17 cellular contexts compared by ENCODE assay signal in genomic region chr4:39660045-39660444, GRCh38.
"Had no signal": no experiment of that assay in that cellular context is flagged by ENCODE, and none has a peak within 500 bp of the region (broad histone marks: within the 10 kb centered on the region; RNA-seq: fewer than 3 reads in every experiment).

No MANE protein-coding gene starts in this region.

- H3K27ac Mint-ChIP-seq: activated B cell treated with CpG ODN at 0.5 μM for 24 hours; activated CD4-positive, alpha-beta T cell treated with anti-CD3 and anti-CD28 coated beads, Interleukin-2, amount 10 ng/mL, durations not matched to agents 24 days and 14 days; activated CD8-positive, alpha-beta T cell treated with anti-CD3 and anti-CD28 coated beads for 36 hours; activated naive CD4-positive, alpha-beta T cell treated with anti-CD3 and anti-CD28 coated beads for 36 hours; activated T-cell treated with anti-CD3 and anti-CD28 coated beads, Interleukin-2, amount 50 U/mL, for 24 hours; natural killer cell had no signal

- H3K9me3 Mint-ChIP-seq: activated B cell treated with CpG ODN at 0.5 μM for 24 hours; activated CD4-positive, alpha-beta T cell treated with anti-CD3 and anti-CD28 coated beads, Interleukin-2, amount 10 ng/mL, durations not matched to agents 24 days and 14 days; activated CD8-positive, alpha-beta T cell treated with anti-CD3 and anti-CD28 coated beads for 36 hours; activated naive CD4-positive, alpha-beta T cell treated with anti-CD3 and anti-CD28 coated beads for 36 hours; activated T-cell treated with anti-CD3 and anti-CD28 coated beads, Interleukin-2, amount 50 U/mL, for 24 hours; immature natural killer cell; natural killer cell had no signal

- H3K27ac ChIP-seq: brain microvascular endothelial cell, coronary artery, neutrophil, parathyroid adenoma, sigmoid colon, thyroid gland had no signal

- H3K9me3 ChIP-seq: neutrophil, sigmoid colon, thyroid gland had no signal

- H3K4me3 Mint-ChIP-seq: activated B cell treated with CpG ODN at 0.5 μM for 24 hours; activated CD4-positive, alpha-beta T cell treated with anti-CD3 and anti-CD28 coated beads, Interleukin-2, amount 10 ng/mL, durations not matched to agents 24 days and 14 days; activated CD8-positive, alpha-beta T cell treated with anti-CD3 and anti-CD28 coated beads for 36 hours; activated naive CD4-positive, alpha-beta T cell treated with anti-CD3 and anti-CD28 coated beads for 36 hours; activated T-cell treated with anti-CD3 and anti-CD28 coated beads, Interleukin-2, amount 50 U/mL, for 24 hours; immature natural killer cell; natural killer cell had no signal

- H3K27me3 Mint-ChIP-seq: activated B cell treated with CpG ODN at 0.5 μM for 24 hours; activated CD8-positive, alpha-beta T cell treated with anti-CD3 and anti-CD28 coated beads for 36 hours; activated T-cell treated with anti-CD3 and anti-CD28 coated beads, Interleukin-2, amount 50 U/mL, for 24 hours had no signal

- H3K27me3 ChIP-seq: brain microvascular endothelial cell, neutrophil, sigmoid colon, thyroid gland had no signal

- H3K4me3 ChIP-seq: coronary artery, sigmoid colon, thyroid gland had no signal

- H2AFZ ChIP-seq: parathyroid adenoma had no signal

- ATAC-seq: activated CD8-positive, alpha-beta T cell treated with anti-CD3 and anti-CD28 coated beads for 36 hours; left ventricle myocardium superior; natural killer cell had no signal

- H3K36me3 ChIP-seq: brain microvascular endothelial cell, neutrophil, sigmoid colon, thyroid gland had no signal

- DNase-seq: activated B cell treated with CpG ODN at 0.5 μM for 24 hours; activated CD4-positive, alpha-beta T cell treated with anti-CD3 and anti-CD28 coated beads, Interleukin-2, amount 10 ng/mL, durations not matched to agents 24 days and 14 days; activated CD8-positive, alpha-beta T cell treated with anti-CD3 and anti-CD28 coated beads for 36 hours; activated naive CD4-positive, alpha-beta T cell treated with anti-CD3 and anti-CD28 coated beads for 36 hours; activated T-cell treated with anti-CD3 and anti-CD28 coated beads, Interleukin-2, amount 50 U/mL, for 24 hours; aorta; brain microvascular endothelial cell; erythroblast; immature natural killer cell; left ventricle myocardium superior; natural killer cell; sigmoid colon; stimulated activated naive CD4-positive, alpha-beta T cell treated with Interleukin-2 at 50 U/mL for 16 hours; thyroid gland had no signal

- H3K36me3 Mint-ChIP-seq: immature natural killer cell, natural killer cell had no signal

- H3K9ac ChIP-seq: parathyroid adenoma had no signal

- H3K4me1 Mint-ChIP-seq: immature natural killer cell, natural killer cell had no signal

- H3K79me2 ChIP-seq: parathyroid adenoma had no signal

- H3K4me1 ChIP-seq: parathyroid adenoma, sigmoid colon, thyroid gland had no signal
